ENCODE assay signal across 28 cellular contexts in genomic region chr4:38639245-38639644, GRCh38.
"Had no signal": no experiment of that assay in that cellular context is flagged by ENCODE, and none has a peak within 500 bp of the region (broad histone marks: within the 10 kb centered on the region; RNA-seq: fewer than 3 reads in every experiment).

No MANE protein-coding gene starts in this region.

- DNase-seq: Karpas-422, MM.1S, MV-4-11, NCI-H1092, NCI-H1105, NCI-H1417 treated with DMSO at 0.1 percent for 48 hours, NCI-H1436 treated with DMSO at 0.1 percent for 48 hours, NCI-H1694 treated with DMSO at 0.1 percent for 48 hours, NCI-H187 treated with DMSO at 0.1 percent for 48 hours, NCI-H2029, NCI-H2081, NCI-H2171 treated with DMSO at 0.1 percent for 48 hours, NCI-H2227 treated with DMSO at 0.1 percent for 48 hours, NCI-H345, NCI-H446, NCI-H510A treated with DMSO at 0.1 percent for 48 hours, NCI-H524 treated with DMSO at 0.1 percent for 48 hours, NCI-H526 treated with DMSO at 0.1 percent for 48 hours, NCI-H774, PC-3, Peyer's patch, Right ventricle myocardium superior, RPMI8226, SHP77 treated with DMSO at 0.1 percent for 48 hours, SK-N-SH, SW 1271, T-helper 1 cell had no signal

- H3K4me3 ChIP-seq: Peyer's patch, SJSA1 had no signal

- H3K27me3 ChIP-seq: Peyer's patch, SJSA1 had no signal

- H3K36me3 ChIP-seq: Peyer's patch, SJSA1 had no signal

- H3K4me1 ChIP-seq: Peyer's patch, SJSA1 had no signal

- H3K27ac ChIP-seq: Peyer's patch, SJSA1 had no signal

- ATAC-seq: PC-3 had no signal

- H3K9me3 ChIP-seq: Peyer's patch, SJSA1, SK-N-SH had no signal
